ENCODE assay signal across 8 cellular contexts in the genomic region with DNA sequence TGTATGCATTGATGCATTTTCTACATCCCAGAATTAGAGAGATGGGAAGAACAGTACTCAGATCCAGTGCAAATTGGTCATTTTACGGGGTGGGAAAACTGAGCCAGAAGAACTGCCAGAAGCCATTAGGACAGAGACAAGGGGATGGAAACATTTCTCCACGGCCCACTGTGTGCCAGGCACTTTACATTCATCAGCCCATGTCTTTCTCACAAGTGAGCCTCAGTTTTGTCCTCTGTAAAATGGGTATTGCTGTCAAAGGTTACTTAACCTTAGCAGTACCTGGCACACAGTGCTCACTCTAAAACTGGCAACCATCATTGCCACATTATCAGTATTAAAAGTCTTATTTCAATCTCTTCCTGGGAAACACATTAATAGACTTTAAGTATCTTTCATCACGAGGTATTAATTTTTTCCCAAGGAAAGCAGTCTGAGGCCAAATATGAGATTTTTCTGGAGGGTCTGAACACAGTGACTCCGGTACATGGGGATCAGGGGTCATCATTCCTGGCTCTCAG. TPM values are rescaled to one million over a fixed set of nuclear protein-coding genes. Genes with fewer than 3 reads are reported as not detected.
DNase-seq lines count a peak whose midpoint lies in the region; ATAC-seq and TF ChIP-seq lines count a peak whose summit lies in the region.

No MANE protein-coding gene starts in this region.

- no peak for DNase-seq in activated naive CD4-positive, alpha-beta T cell treated with Interleukin-2 at 50 U/mL for 16 hours
- DNase-seq in choroid plexus epithelial cell (ENCODE audit: low read depth) (peak; percentile 96), mesendoderm (no peak), uterus (no peak), NCI-H1694 treated with DMSO at 0.1 percent for 48 hours (lab: John Stamatoyannopoulos, UW) (no peak), SW480 (ENCODE audit: low spot score) (no peak)

- no peaks in the 10 kb centered on the region for H3K9me3 Mint-ChIP-seq in activated naive CD4-positive, alpha-beta T cell treated with anti-CD3 and anti-CD28 coated beads, Interleukin-2, amount 50 U/mL, for 24 hours

- H2BK15ac ChIP-seq in mesendoderm (replicated peaks; ENCODE audit: low read depth) = no peak overlapping the region

- H3K27ac ChIP-seq in mesendoderm (ENCODE audit: low read depth, low read length) (no peak overlapping the region), uterus (peak overlapping the region; percentile 99)

- peaks cover 16% of the 10 kb centered on the region for H3K79me2 ChIP-seq in mesendoderm (ENCODE audit: control insufficient read depth, insufficient read depth, low read length)

- H3K18ac ChIP-seq in mesendoderm (ENCODE audit: low read length) = no peak overlapping the region

- H4K8ac ChIP-seq in mesendoderm (ENCODE audit: low read depth, low read length) = no peak overlapping the region

- H3K4ac ChIP-seq in mesendoderm (ENCODE audit: low read depth, low read length) = no peak overlapping the region

- TF ChIP-seq POLR2A in uterus (IDR thresholded peaks at IDR 0.05) = no peak

- peak overlapping the region; percentile 76 for H3K4me3 ChIP-seq in choroid plexus epithelial cell (ENCODE audit: low read depth, low read length)
- no peak overlapping the region for H3K4me3 ChIP-seq in mesendoderm (ENCODE audit: low read length)
- H3K4me3 ChIP-seq in uterus = peak overlapping the region; percentile 8 to 85

- H4K5ac ChIP-seq in mesendoderm (ENCODE audit: low read length) = no peak overlapping the region

- H3K36me3 ChIP-seq in mesendoderm (ENCODE audit: control insufficient read depth, insufficient read depth, low read length) (peaks cover 3% of the 10 kb centered on the region), uterus (no peaks in the 10 kb centered on the region)

- no peak overlapping the region for H3K56ac ChIP-seq in mesendoderm (ENCODE audit: low read length)

- H2BK120ac ChIP-seq in mesendoderm (ENCODE audit: low read depth, low read length) = no peak overlapping the region

- ATAC-seq in HG03175 (IDR thresholded peaks at IDR 0.05; ENCODE audit: unreplicated experiment) = no peak

- WGBS in mesendoderm (ENCODE audit: extremely low coverage, insufficient coverage, low lambda C conversion rate) = no CpG with 5 or more reads among the region's 4 CpGs

- H3K27ac Mint-ChIP-seq in activated naive CD4-positive, alpha-beta T cell treated with anti-CD3 and anti-CD28 coated beads, Interleukin-2, amount 50 U/mL, for 24 hours = peak overlapping the region; percentile 38

- H3K4me3 Mint-ChIP-seq in activated naive CD4-positive, alpha-beta T cell treated with anti-CD3 and anti-CD28 coated beads, Interleukin-2, amount 50 U/mL, for 24 hours = peak overlapping the region; percentile 87

- TF ChIP-seq CTCF in choroid plexus epithelial cell (conservative IDR thresholded peaks at IDR 0.05; ENCODE audit: low read depth, low read length) (no peak), uterus (IDR thresholded peaks at IDR 0.05) (no peak)

- no peak overlapping the region for H3K23ac ChIP-seq in mesendoderm (ENCODE audit: low read length)

- H3K4me1 ChIP-seq in mesendoderm (ENCODE audit: control insufficient read depth, low read depth, low read length) (peaks cover 7% of the 10 kb centered on the region), uterus (no peaks in the 10 kb centered on the region)

- intact Hi-C loops in uterus (cut with DNase I; ENCODE audit: low total_unique reads) = loop anchor here (5.0 kb wide), 1 partner anchor 49 kb away; no protein-coding TSS in a partner anchor

- H2BK5ac ChIP-seq in mesendoderm (ENCODE audit: low read length) = no peak overlapping the region

- peaks cover 58% of the 10 kb centered on the region for H3K4me1 Mint-ChIP-seq in activated naive CD4-positive, alpha-beta T cell treated with anti-CD3 and anti-CD28 coated beads, Interleukin-2, amount 50 U/mL, for 24 hours

- H3K9me3 ChIP-seq in uterus = no peaks in the 10 kb centered on the region

- peaks cover 14% of the 10 kb centered on the region for H3K79me1 ChIP-seq in mesendoderm (ENCODE audit: low read length)

- H2AK5ac ChIP-seq in mesendoderm (ENCODE audit: low read length) = no peak overlapping the region

- peaks cover 11% of the 10 kb centered on the region for H3K36me3 Mint-ChIP-seq in activated naive CD4-positive, alpha-beta T cell treated with anti-CD3 and anti-CD28 coated beads, Interleukin-2, amount 50 U/mL, for 24 hours

- no peaks in the 10 kb centered on the region for H3K27me3 ChIP-seq in mesendoderm (ENCODE audit: insufficient read depth, low read length, poor library complexity)
- H3K27me3 ChIP-seq in uterus = no peaks in the 10 kb centered on the region

- peak overlapping the region; percentile 2 for H3K4me2 ChIP-seq in mesendoderm (ENCODE audit: low read length)

- H3K27me3 Mint-ChIP-seq in activated naive CD4-positive, alpha-beta T cell treated with anti-CD3 and anti-CD28 coated beads, Interleukin-2, amount 50 U/mL, for 24 hours = no peaks in the 10 kb centered on the region

- no peak overlapping the region for H3K9ac ChIP-seq in mesendoderm (ENCODE audit: low read length)

RNA-seq across cellular contexts. Expression of a gene that starts 5.2 kb away (rescaled TPM):
- 13.6 TPM for polyA plus RNA-seq in mesendoderm (2013, experiment 1 of 2)
- polyA plus RNA-seq in mesendoderm (2013, experiment 2 of 2) = 14.0 TPM
- 1,000 to 10,000 TPM in 1 of 4 donors, 100 to 1,000 TPM in 3; 189 to 2,046 (median 515) TPM for total RNA-seq in uterus
